Comparison of ENCODE assay signal across 4 cellular contexts in the genomic region with DNA sequence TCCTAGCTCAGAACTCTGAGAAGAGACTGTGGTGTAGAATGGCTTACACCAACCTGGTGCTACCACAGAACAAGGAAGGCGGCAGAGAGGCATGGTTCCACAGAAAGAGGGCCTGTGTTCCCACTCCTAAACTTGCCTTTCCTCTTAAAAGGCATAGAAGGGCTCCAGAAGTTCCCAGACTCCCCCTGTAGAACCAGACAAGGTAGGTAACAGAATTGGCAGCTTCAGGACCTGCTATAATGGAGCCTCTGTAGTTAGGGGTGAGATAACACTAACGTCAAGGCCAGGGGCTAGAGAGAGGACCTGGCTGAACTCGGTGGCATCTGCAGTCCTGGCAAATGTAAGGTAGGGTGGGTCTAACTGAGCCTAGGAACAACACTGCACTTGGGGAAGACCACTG.
"Had no signal": no experiment of that assay in that cellular context is flagged by ENCODE, and none has a peak within 500 bp of the region (broad histone marks: within the 10 kb centered on the region; RNA-seq: fewer than 3 reads in every experiment).

No MANE protein-coding gene starts in this region.

- H3K9me3 Mint-ChIP-seq: H9 had no signal

- ATAC-seq: K562 had no signal

- H3K27ac Mint-ChIP-seq: H9 had no signal

- DNase-seq: H9, HCEC 1CT, IMR-90 had no signal

- H3K4me3 ChIP-seq: K562 had no signal

- H3K4me3 Mint-ChIP-seq: H9 had no signal
